12 cellular contexts compared by ENCODE assay signal in the genomic region with DNA sequence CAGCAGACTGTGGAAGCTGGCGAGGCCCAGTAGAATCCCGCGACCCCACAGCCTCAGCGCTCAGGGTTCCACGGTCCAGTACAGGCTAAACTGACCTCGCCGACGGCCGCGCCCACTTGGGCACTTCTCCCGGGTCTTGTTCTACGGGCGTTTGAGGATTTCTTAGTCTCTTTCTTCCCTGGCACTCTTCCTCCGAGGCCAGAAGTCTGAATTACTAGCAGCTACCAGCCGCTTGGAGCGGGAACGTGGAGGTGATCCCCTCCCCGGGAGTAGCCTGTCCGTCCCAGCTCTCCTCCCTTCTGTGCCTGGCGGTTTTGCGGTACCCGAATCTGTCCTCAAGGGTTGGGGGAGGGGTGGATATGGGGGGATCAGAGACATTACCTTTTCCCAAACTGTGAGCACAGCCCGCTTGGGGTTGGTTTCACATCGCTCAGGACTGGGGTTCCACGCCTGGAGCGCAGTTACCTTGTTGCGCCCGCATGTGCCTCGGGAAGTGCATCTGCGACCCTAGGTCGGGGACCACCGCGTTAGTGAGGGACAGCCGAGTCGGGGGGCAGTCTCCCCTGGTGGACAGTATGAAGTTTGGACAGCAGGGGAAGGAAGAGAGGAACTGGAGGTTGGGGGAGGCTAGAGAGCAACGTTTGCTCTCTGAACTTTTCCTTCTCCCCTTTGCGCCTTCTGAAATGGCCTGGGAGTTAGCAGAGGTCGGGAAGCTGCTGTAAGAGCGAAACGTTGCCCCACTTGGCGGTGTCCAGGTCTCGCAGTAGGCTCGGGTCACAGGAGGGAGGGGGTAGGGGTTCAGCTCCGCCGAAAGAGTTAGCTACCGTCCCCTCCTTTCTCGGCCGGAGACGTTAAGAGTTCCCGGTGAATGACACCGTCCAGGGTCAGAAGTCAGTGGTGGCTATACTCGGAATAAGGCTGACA.
DNase-seq lines count a peak whose midpoint lies in the region; ATAC-seq and TF ChIP-seq lines count a peak whose summit lies in the region.
"Had no signal": no experiment of that assay in that cellular context is flagged by ENCODE, and none has a peak within 500 bp of the region (broad histone marks: within the 10 kb centered on the region; RNA-seq: fewer than 3 reads in every experiment).

No MANE protein-coding gene starts in this region.

- no peak overlapping the region for H3K27ac Mint-ChIP-seq in chondrocyte (ENCODE audit: unreplicated experiment)
- no peak overlapping the region for H3K27ac Mint-ChIP-seq in nephron
- H3K27ac Mint-ChIP-seq: activated T-helper 2 cell treated with anti-CD3 and anti-CD28 coated beads, Interferon-gamma antibody, Interleukin-2, Interleukin-4, amounts not matched to agents 10 μg/mL and 5 μg/mL and 100 μg/mL, durations not matched to agents 14 hours and 24 hours and 36 hours had no signal

- no peaks in the 10 kb centered on the region for H3K36me3 ChIP-seq in HUES6 (ENCODE audit: control insufficient read depth, insufficient read depth, low read length)

- H3K4me3 ChIP-seq in HUES6 (ENCODE audit: low read depth, low read length) = peak overlapping the region; percentile 55

- H3K4me3 Mint-ChIP-seq in chondrocyte (ENCODE audit: unreplicated experiment) (peak overlapping the region; percentile 22), nephron (peak overlapping the region in 2 of 3 experiments; percentile 7 to 11)

- peak overlapping the region; percentile 1 for H3K9ac ChIP-seq in HUES6 (ENCODE audit: low read length)

- H3K4me1 ChIP-seq in HUES6 (ENCODE audit: control insufficient read depth, insufficient read depth, low read length) = peaks cover 64% of the 10 kb centered on the region

- CTCF ChIA-PET in RWPE1 (lab: Yijun Ruan, JAX) = interaction anchor here (0.6 to 5.0 kb wide), 21 partner anchors 10 to 923 kb away, joined by 3 to 40 read pairs (median 3); no protein-coding TSS in a partner anchor

- POLR2A ChIA-PET in RWPE1 (lab: Yijun Ruan, JAX; ENCODE audit: low non-redundant PET) = no interaction called here

- H3K9me3 Mint-ChIP-seq in chondrocyte (ENCODE audit: low read depth) (no peaks in the 10 kb centered on the region), nephron (peaks cover 3% of the 10 kb centered on the region)
- H3K9me3 Mint-ChIP-seq: activated T-helper 2 cell treated with anti-CD3 and anti-CD28 coated beads, Interferon-gamma antibody, Interleukin-2, Interleukin-4, amounts not matched to agents 10 μg/mL and 5 μg/mL and 100 μg/mL, durations not matched to agents 14 hours and 24 hours and 36 hours had no signal

- TF ChIP-seq CTCF in chondrocyte (IDR thresholded peaks at IDR 0.05) = no peak
- TF ChIP-seq CTCF in nephron (IDR thresholded peaks at IDR 0.05; ENCODE audit: unreplicated experiment in 3 of 3) = no peak
- no peak for TF ChIP-seq CTCF in RWPE1 (conservative IDR thresholded peaks at IDR 0.05; ENCODE audit: low read depth)

- H3K4me1 Mint-ChIP-seq in chondrocyte (ENCODE audit: low read depth) (peaks cover 39% of the 10 kb centered on the region), nephron (peaks cover 25% of the 10 kb centered on the region)

- no peak for ATAC-seq in HG02759 (IDR thresholded peaks at IDR 0.05; ENCODE audit: unreplicated experiment)

- H3K27me3 ChIP-seq in HUES6 (ENCODE audit: control insufficient read depth, insufficient read depth, low read length) = peaks cover 100% of the 10 kb centered on the region

- peak; percentile 53 for DNase-seq in Ammon's horn (ENCODE audit: low spot score)
- no peak for DNase-seq in chondrocyte (ENCODE audit: low spot score)
- DNase-seq in NCI-H345 treated with DMSO at 0.1 percent for 48 hours (lab: John Stamatoyannopoulos, UW; ENCODE audit: unreplicated experiment) = no peak
- no peak for DNase-seq in RWPE1 (ENCODE audit: low spot score)
- no peak for DNase-seq in NK-92 (lab: John Stamatoyannopoulos, UW; ENCODE audit: unreplicated experiment)
- DNase-seq: DMS 273 treated with DMSO at 0.1 percent for 48 hours, erythroblast, NCI-H1105 had no signal

- no peaks in the 10 kb centered on the region for H3K9me3 ChIP-seq in HUES6 (ENCODE audit: control insufficient read depth, insufficient read depth, low read depth, low read length)

- H3K36me3 Mint-ChIP-seq in chondrocyte (ENCODE audit: low read depth) (peaks cover 2% of the 10 kb centered on the region), nephron (ENCODE audit: low read depth) (no peaks in the 10 kb centered on the region)

- H3K27me3 Mint-ChIP-seq in chondrocyte (ENCODE audit: low read depth) (peaks cover 91% of the 10 kb centered on the region), nephron (ENCODE audit: low read depth) (peaks cover 100% of the 10 kb centered on the region)

- H3K27ac ChIP-seq in HUES6 (ENCODE audit: low read depth, low read length) (no peak overlapping the region), RWPE1 (no peak overlapping the region)
